In genomic region chr18:2569338-2570207, GRCh38 we compare ENCODE assay signal across 10 cellular contexts. TPM values are rescaled to one million over a fixed set of nuclear protein-coding genes. Genes with fewer than 3 reads are reported as not detected.
DNase-seq lines count a peak whose midpoint lies in the region; ATAC-seq and TF ChIP-seq lines count a peak whose summit lies in the region.
"Had no signal": no experiment of that assay in that cellular context is flagged by ENCODE, and none has a peak within 500 bp of the region (broad histone marks: within the 10 kb centered on the region; RNA-seq: fewer than 3 reads in every experiment).

No MANE protein-coding gene starts in this region.

- peak overlapping the region; percentile 86 for H3K9ac ChIP-seq in Karpas-422 (ENCODE audit: low read length)

- peaks cover 33% of the 10 kb centered on the region for H3K4me1 ChIP-seq in Karpas-422 (ENCODE audit: low read length)

- peaks cover 76% of the 10 kb centered on the region for H3K4me1 Mint-ChIP-seq in CD4-positive, alpha-beta T cell (ENCODE audit: low read depth)
- peaks cover 38% of the 10 kb centered on the region for H3K4me1 Mint-ChIP-seq in chondrocyte (ENCODE audit: low read depth)
- H3K4me1 Mint-ChIP-seq in natural killer cell treated with Interleukin-12 subunit alpha and Interleukin-12 subunit beta and Interleukin-15 and Interleukin-18, amount 100 ng/mL, for 72 hours (ENCODE audit: low read depth in 2 of 2): peaks cover 27 to 55% of the 10 kb centered on the region in 2 donors

- DNase-seq in CD4-positive, alpha-beta T cell: no peak
- DNase-seq in Karpas-422 (no peak), chondrocyte (ENCODE audit: low spot score) (no peak), cortex of kidney (lab: John Stamatoyannopoulos, UW) (no peak), HT-29 (ENCODE audit: low spot score) (no peak), posterior cingulate gyrus (no peak)
- DNase-seq in natural killer cell treated with Interleukin-12 subunit alpha and Interleukin-12 subunit beta and Interleukin-15 and Interleukin-18, amount 100 ng/mL, for 72 hours (ENCODE audit: low spot score): no peak
- DNase-seq: activated CD8-positive, alpha-beta memory T cell treated with anti-CD3 and anti-CD28 coated beads, Interleukin-2, amount 50 U/mL, for 4 hours; NCI-H748 treated with DMSO at 0.1 percent for 48 hours had no signal

- H3K36me3 ChIP-seq in Karpas-422 (ENCODE audit: insufficient read depth, low read length): peaks cover 12% of the 10 kb centered on the region; the same call in 1 of the 2 replicates

- H3K27ac ChIP-seq in CD4-positive, alpha-beta T cell (ENCODE audit: low read depth, low read length): no peak overlapping the region
- H3K27ac ChIP-seq in Karpas-422 (ENCODE audit: low read length): peak overlapping the region; percentile 79

- H3K4me3 ChIP-seq in Karpas-422 (ENCODE audit: low read length): peak overlapping the region; percentile 86

- peak overlapping the region; percentile 87 for H3K4me2 ChIP-seq in Karpas-422 (ENCODE audit: low read depth, low read length, poor library complexity, severe bottlenecking)

- H3K36me3 Mint-ChIP-seq in CD4-positive, alpha-beta T cell (ENCODE audit: low read depth): peaks cover 54% of the 10 kb centered on the region
- H3K36me3 Mint-ChIP-seq in chondrocyte (ENCODE audit: low read depth): peaks cover 3% of the 10 kb centered on the region
- peaks cover 18% of the 10 kb centered on the region for H3K36me3 Mint-ChIP-seq in natural killer cell treated with Interleukin-12 subunit alpha and Interleukin-12 subunit beta and Interleukin-15 and Interleukin-18, amount 100 ng/mL, for 72 hours

- H3K27ac Mint-ChIP-seq in CD4-positive, alpha-beta T cell: peak overlapping the region; percentile 99
- peak overlapping the region; percentile 24 for H3K27ac Mint-ChIP-seq in chondrocyte (ENCODE audit: unreplicated experiment)
- peak overlapping the region; percentile 19 to 98 for H3K27ac Mint-ChIP-seq in natural killer cell treated with Interleukin-12 subunit alpha and Interleukin-12 subunit beta and Interleukin-15 and Interleukin-18, amount 100 ng/mL, for 72 hours

- H3K79me2 ChIP-seq in Karpas-422 (ENCODE audit: low read length): peaks cover 77% of the 10 kb centered on the region

- no peaks in the 10 kb centered on the region for H3K9me3 ChIP-seq in CD4-positive, alpha-beta T cell (ENCODE audit: control insufficient read depth, low read length)
- H3K9me3 ChIP-seq in Karpas-422 (ENCODE audit: low read length): no peaks in the 10 kb centered on the region

- TF ChIP-seq CTCF in CD4-positive, alpha-beta T cell (IDR thresholded peaks at IDR 0.05): no peak
- no peak for TF ChIP-seq CTCF in chondrocyte (IDR thresholded peaks at IDR 0.05)

- H3K27me3 ChIP-seq in CD4-positive, alpha-beta T cell (ENCODE audit: control insufficient read depth, insufficient read depth, low read length): no peaks in the 10 kb centered on the region
- H3K27me3 ChIP-seq in Karpas-422 (ENCODE audit: low read length): no peaks in the 10 kb centered on the region

- H3K9me2 ChIP-seq in Karpas-422 (replicated peaks; ENCODE audit: insufficient read depth, low read length): no peaks in the 10 kb centered on the region

- CTCF ChIA-PET in CD4-positive, alpha-beta T cell (lab: Charles Lee): interaction anchor here (2.2 to 2.4 kb wide), 2 partner anchors 87 to 111 kb away, joined by 7 to 9 read pairs; partner anchors contain the start of gene SMCHD1

- H2AFZ ChIP-seq in Karpas-422 (ENCODE audit: low read length): no peak overlapping the region

- POLR2A ChIA-PET in CD4-positive, alpha-beta T cell (lab: Charles Lee): interaction anchor here (0.6 to 7.0 kb wide), 6 partner anchors 20 to 110 kb away, joined by 3 to 187 read pairs (median 18); partner anchors contain the start of gene SMCHD1

- no peaks in the 10 kb centered on the region for H4K20me1 ChIP-seq in Karpas-422 (ENCODE audit: insufficient read depth, low read depth, low read length)

- no peaks in the 10 kb centered on the region for H3K9me3 Mint-ChIP-seq in CD4-positive, alpha-beta T cell
- no peaks in the 10 kb centered on the region for H3K9me3 Mint-ChIP-seq in chondrocyte (ENCODE audit: low read depth)
- H3K9me3 Mint-ChIP-seq in natural killer cell treated with Interleukin-12 subunit alpha and Interleukin-12 subunit beta and Interleukin-15 and Interleukin-18, amount 100 ng/mL, for 72 hours: no peaks in the 10 kb centered on the region

- H3K4me3 Mint-ChIP-seq in CD4-positive, alpha-beta T cell: peak overlapping the region; percentile 100
- peak overlapping the region; percentile 97 for H3K4me3 Mint-ChIP-seq in chondrocyte (ENCODE audit: unreplicated experiment)
- H3K4me3 Mint-ChIP-seq in natural killer cell treated with Interleukin-12 subunit alpha and Interleukin-12 subunit beta and Interleukin-15 and Interleukin-18, amount 100 ng/mL, for 72 hours: peak overlapping the region; percentile 99

- no peak for ATAC-seq in CD4-positive, alpha-beta T cell (ENCODE audit: poor library complexity)
- ATAC-seq in natural killer cell treated with Interleukin-12 subunit alpha and Interleukin-12 subunit beta and Interleukin-15 and Interleukin-18, amount 100 ng/mL, for 72 hours: no peak
- ATAC-seq in HG02852 (IDR thresholded peaks at IDR 0.05; ENCODE audit: unreplicated experiment): no peak

- intact Hi-C loops in CD4-positive, alpha-beta T cell (cut with DNase I, micrococcal nuclease): loop anchor here in 1 of 2 experiments (5.0 to 10.0 kb wide), 4 partner anchors 38 to 675 kb away; partner anchors contain the start of gene MYL12A
- intact Hi-C loops in posterior cingulate gyrus (cut with DNase I): no loop called here

- no peaks in the 10 kb centered on the region for H3K27me3 Mint-ChIP-seq in CD4-positive, alpha-beta T cell
- H3K27me3 Mint-ChIP-seq in chondrocyte (ENCODE audit: low read depth): no peaks in the 10 kb centered on the region
- H3K27me3 Mint-ChIP-seq in natural killer cell treated with Interleukin-12 subunit alpha and Interleukin-12 subunit beta and Interleukin-15 and Interleukin-18, amount 100 ng/mL, for 72 hours: no peaks in the 10 kb centered on the region

RNA-seq across cellular contexts. Expression of gene METTL4, which starts 1.7 kb away (rescaled TPM):
- total RNA-seq in CD4-positive, alpha-beta T cell: 10 to 100 TPM in 1 of 2 experiments, 1 to 10 TPM in 1; 6.5 to 10.4 TPM
- total RNA-seq in Karpas-422 (2014; rRNA removed; shearing (Covaris generic); ENCODE audit: low replicate concordance): 6.4 and 15.8 TPM in 2 replicates
- 6.5 to 9.3 TPM (median 7.6 TPM) in 3 replicates for total RNA-seq in chondrocyte
- total RNA-seq in natural killer cell treated with Interleukin-12 subunit alpha and Interleukin-12 subunit beta and Interleukin-15 and Interleukin-18, amount 100 ng/mL, for 72 hours: 10 to 100 TPM; 17.5 to 22.3 TPM
- total RNA-seq in HT-29 (2014; rRNA removed; shearing (Covaris generic)): 4.4 and 5.1 TPM in 2 replicates

RNA-seq across cellular contexts. Expression of gene NDC80, which starts 1.8 kb away (rescaled TPM):
- total RNA-seq in CD4-positive, alpha-beta T cell: 1 to 10 TPM; 6.3 to 7.5 TPM
- total RNA-seq in Karpas-422 (2014; rRNA removed; shearing (Covaris generic); ENCODE audit: low replicate concordance): 25.4 and 48.5 TPM in 2 replicates
- 4.8 to 6.5 TPM (median 5.8 TPM) in 3 replicates for total RNA-seq in chondrocyte
- 10 to 100 TPM; 24.5 to 52.3 TPM for total RNA-seq in natural killer cell treated with Interleukin-12 subunit alpha and Interleukin-12 subunit beta and Interleukin-15 and Interleukin-18, amount 100 ng/mL, for 72 hours
- 19.4 and 22.7 TPM in 2 replicates for total RNA-seq in HT-29 (2014; rRNA removed; shearing (Covaris generic))

Comparison
In these comparisons a context has a peak if more than half of its experiments do, and no peak if none do; other contexts are left out.
1. H3K27ac Mint-ChIP-seq: peak in every context shown above with its lines; median percentile 99 in CD4-positive, alpha-beta T cell; 58 in natural killer cell treated with Interleukin-12 subunit alpha and Interleukin-12 subunit beta and Interleukin-15 and Interleukin-18, amount 100 ng/mL, for 72 hours; 24 in chondrocyte.